ENCODE assay signal across 24 cellular contexts in the genomic region with DNA sequence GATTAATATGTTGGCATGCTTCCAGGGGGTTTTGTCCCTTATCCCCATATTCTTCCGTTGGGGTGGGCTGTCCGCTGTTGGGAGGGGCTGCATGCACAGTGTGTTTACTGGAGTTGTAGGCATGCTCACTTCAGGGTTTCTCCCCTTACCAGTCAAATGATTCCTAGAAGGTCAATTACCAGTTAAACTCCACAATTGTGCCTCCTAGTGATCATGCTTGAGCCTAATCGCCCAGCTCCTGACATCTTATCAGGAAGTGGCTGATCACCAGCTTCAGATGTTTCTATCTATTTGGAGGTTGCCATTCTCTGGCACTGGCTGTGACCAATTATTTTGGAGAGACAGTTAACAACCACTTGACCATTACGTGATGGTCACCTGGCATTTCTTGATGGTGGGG.
"Had no signal": no experiment of that assay in that cellular context is flagged by ENCODE, and none has a peak within 500 bp of the region (broad histone marks: within the 10 kb centered on the region; RNA-seq: fewer than 3 reads in every experiment).

No MANE protein-coding gene starts in this region.

- H3K27ac ChIP-seq: colonic mucosa, dorsolateral prefrontal cortex, esophagus squamous epithelium, gastrocnemius medialis, lower lobe of right lung, prostate gland, right atrium auricular region, thyroid gland, upper lobe of right lung had no signal

- H3K9me3 ChIP-seq: colonic mucosa, esophagus squamous epithelium, gastrocnemius medialis, lower lobe of right lung, prostate gland, right atrium auricular region, thyroid gland, upper lobe of right lung had no signal

- H3K27me3 Mint-ChIP-seq: activated CD4-positive, alpha-beta memory T cell treated with anti-CD3 and anti-CD28 coated beads for 36 hours; activated naive CD8-positive, alpha-beta T cell treated with anti-CD3 and anti-CD28 coated beads, Interleukin-2, amount 10 ng/mL, durations not matched to agents 7 days and 5 days; effector memory CD8-positive, alpha-beta T cell; naive thymus-derived CD8-positive, alpha-beta T cell; T-helper 17 cell had no signal

- H3K4me3 Mint-ChIP-seq: activated CD4-positive, alpha-beta memory T cell treated with anti-CD3 and anti-CD28 coated beads for 36 hours; activated naive CD4-positive, alpha-beta T cell treated with anti-CD3 and anti-CD28 coated beads for 36 hours; activated naive CD8-positive, alpha-beta T cell treated with anti-CD3 and anti-CD28 coated beads, Interleukin-2, amount 10 ng/mL, durations not matched to agents 7 days and 5 days; effector memory CD8-positive, alpha-beta T cell; immature natural killer cell; naive thymus-derived CD8-positive, alpha-beta T cell; T-helper 17 cell had no signal

- H3K4me1 ChIP-seq: colonic mucosa, esophagus squamous epithelium, gastrocnemius medialis, lower lobe of right lung, prostate gland, right atrium auricular region, thyroid gland, upper lobe of right lung had no signal

- DNase-seq: activated CD4-positive, alpha-beta memory T cell treated with anti-CD3 and anti-CD28 coated beads for 36 hours; activated CD4-positive, alpha-beta T cell treated with anti-CD3 and anti-CD28 coated beads for 48 hours; activated effector memory CD4-positive, alpha-beta T cell treated with Interleukin-2 at 50 U/mL for 16 hours; activated naive CD4-positive, alpha-beta T cell treated with anti-CD3 and anti-CD28 coated beads for 36 hours; activated naive CD8-positive, alpha-beta T cell treated with anti-CD3 and anti-CD28 coated beads, Interleukin-2, amount 10 ng/mL, durations not matched to agents 7 days and 5 days; activated T-cell treated with anti-CD3 and anti-CD28 coated beads, Interleukin-2, amount 50 U/mL, for 48 hours; amygdala; colonic mucosa; dorsolateral prefrontal cortex; effector memory CD8-positive, alpha-beta T cell; esophagus squamous epithelium; gastrocnemius medialis; head of caudate nucleus; immature natural killer cell; lower lobe of right lung; naive thymus-derived CD8-positive, alpha-beta T cell; stimulated activated CD4-positive, alpha-beta T cell treated with anti-CD3 and anti-CD28 coated beads, Interleukin-12 subunit alpha, Interleukin-12 subunit beta, amount 100 ng/mL, for 4 hours; stimulated activated CD4-positive, alpha-beta T cell treated with anti-CD3 and anti-CD28 coated beads, Interleukin-4, amount 100 ng/mL, for 4 hours; stimulated activated naive CD8-positive, alpha-beta T cell treated with anti-CD3 and anti-CD28 coated beads, Interleukin-15, Interleukin-2, amounts not matched to agents 100 U/mL and 50 U/mL, for 24 hours; T-helper 17 cell; thyroid gland; upper lobe of right lung had no signal

- H3K36me3 ChIP-seq: colonic mucosa, esophagus squamous epithelium, gastrocnemius medialis, lower lobe of right lung, prostate gland, right atrium auricular region, thyroid gland, upper lobe of right lung had no signal

- H3K4me3 ChIP-seq: colonic mucosa, dorsolateral prefrontal cortex, esophagus squamous epithelium, gastrocnemius medialis, lower lobe of right lung, prostate gland, right atrium auricular region, thyroid gland, upper lobe of right lung had no signal

- H3K27ac Mint-ChIP-seq: activated CD4-positive, alpha-beta memory T cell treated with anti-CD3 and anti-CD28 coated beads for 36 hours; activated naive CD4-positive, alpha-beta T cell treated with anti-CD3 and anti-CD28 coated beads for 36 hours; activated naive CD8-positive, alpha-beta T cell treated with anti-CD3 and anti-CD28 coated beads, Interleukin-2, amount 10 ng/mL, durations not matched to agents 7 days and 5 days; effector memory CD8-positive, alpha-beta T cell; immature natural killer cell; naive thymus-derived CD8-positive, alpha-beta T cell; T-helper 17 cell had no signal

- H3K27me3 ChIP-seq: colonic mucosa, dorsolateral prefrontal cortex, esophagus squamous epithelium, gastrocnemius medialis, right atrium auricular region, thyroid gland, upper lobe of right lung had no signal

- H3K4me1 Mint-ChIP-seq: activated naive CD8-positive, alpha-beta T cell treated with anti-CD3 and anti-CD28 coated beads, Interleukin-2, amount 10 ng/mL, durations not matched to agents 7 days and 5 days; immature natural killer cell; naive thymus-derived CD8-positive, alpha-beta T cell; T-helper 17 cell had no signal

- H3K36me3 Mint-ChIP-seq: activated CD4-positive, alpha-beta memory T cell treated with anti-CD3 and anti-CD28 coated beads for 36 hours; activated naive CD8-positive, alpha-beta T cell treated with anti-CD3 and anti-CD28 coated beads, Interleukin-2, amount 10 ng/mL, durations not matched to agents 7 days and 5 days had no signal
